Comparison of ENCODE assay signal across 19 cellular contexts in genomic region chr1:219792337-219793021, GRCh38.
DNase-seq lines count a peak whose midpoint lies in the region; ATAC-seq, FAIRE-seq and TF ChIP-seq lines count a peak whose summit lies in the region.
"Had no signal": no experiment of that assay in that cellular context is flagged by ENCODE, and none has a peak within 500 bp of the region (broad histone marks: within the 10 kb centered on the region; RNA-seq: fewer than 3 reads in every experiment).

No MANE protein-coding gene starts in this region.

- peak overlapping the region; percentile 69 for H3K27ac Mint-ChIP-seq in astrocyte (ENCODE audit: unreplicated experiment)
- H3K27ac Mint-ChIP-seq: CD14-positive monocyte, immature natural killer cell, natural killer cell had no signal

- WGBS in heart right ventricle, 2 donors, result 27 to 36% methylated on average over 3 of the region's 3 CpGs
- WGBS in lower leg skin, 2 donors, result 40 to 53% methylated on average over 3 of the region's 3 CpGs

- H3K36me3 ChIP-seq in astrocyte (ENCODE audit: insufficient read depth, low read length) (no peaks in the 10 kb centered on the region), heart right ventricle (no peaks in the 10 kb centered on the region)
- H3K36me3 ChIP-seq: HAP-1, uterus, WERI-Rb-1 had no signal

- H4K20me1 ChIP-seq in astrocyte (ENCODE audit: insufficient read depth, low read length), result no peaks in the 10 kb centered on the region

- peak overlapping the region; percentile 3 for H3K9ac ChIP-seq in astrocyte (ENCODE audit: low read length)

- POLR2A ChIA-PET in AG04450 (lab: Yijun Ruan, JAX), result interaction anchor here (1.2 kb wide), 1 partner anchor 22 kb away, joined by 4 read pairs; no protein-coding TSS in a partner anchor

- H3K27me3 ChIP-seq in AG04450 (ENCODE audit: control insufficient read depth, insufficient read depth, low read length), result no peaks in the 10 kb centered on the region
- no peaks in the 10 kb centered on the region for H3K27me3 ChIP-seq in astrocyte (ENCODE audit: insufficient read depth, low read length)
- H3K27me3 ChIP-seq in heart right ventricle, result no peaks in the 10 kb centered on the region
- H3K27me3 ChIP-seq: uterus had no signal

- H3K9me3 ChIP-seq in AG04450 (ENCODE audit: control insufficient read depth, insufficient read depth, low read length), result no peaks in the 10 kb centered on the region; the same call in 1 of the 2 replicates
- H3K9me3 ChIP-seq in astrocyte (ENCODE audit: insufficient read depth, low read depth, low read length), result peaks cover 4% of the 10 kb centered on the region
- peaks cover 0 to 9% (median 0%) of the 10 kb centered on the region in 11 donors for H3K9me3 ChIP-seq in heart right ventricle
- H3K9me3 ChIP-seq: HAP-1, uterus had no signal

- H3K27me3 Mint-ChIP-seq in astrocyte (ENCODE audit: low read depth, unreplicated experiment), result no peaks in the 10 kb centered on the region

- H3K9me3 Mint-ChIP-seq in astrocyte (ENCODE audit: unreplicated experiment), result no peaks in the 10 kb centered on the region
- H3K9me3 Mint-ChIP-seq: natural killer cell had no signal

- H3K4me3 ChIP-seq in AG04450 (ENCODE audit: low read depth, low read length) (no peak overlapping the region), astrocyte (ENCODE audit: insufficient read depth, low read depth, low read length) (no peak overlapping the region), heart right ventricle (no peak overlapping the region), lower leg skin (ENCODE audit: low read depth, poor library complexity, severe bottlenecking) (no peak overlapping the region)
- H3K4me3 ChIP-seq: HAP-1, smooth muscle cell, uterus had no signal

- H3K27ac ChIP-seq in AG04450 (ENCODE audit: low read depth, low read length) (no peak overlapping the region), astrocyte (ENCODE audit: low read depth, low read length) (peak overlapping the region; percentile 85), heart right ventricle (peak overlapping the region in 2 of 10 donors; percentile 4 to 45)
- H3K27ac ChIP-seq: uterus, WERI-Rb-1 had no signal

- ATAC-seq in heart right ventricle, result peak in 7 of 8 donors; percentile 57 to 82 (median 72)
- no peak for ATAC-seq in GM21423 (IDR thresholded peaks at IDR 0.05; ENCODE audit: unreplicated experiment)
- ATAC-seq in HG02642 (IDR thresholded peaks at IDR 0.05; ENCODE audit: poor library complexity, unreplicated experiment), result no peak
- no peak for ATAC-seq in GM18868 (IDR thresholded peaks at IDR 0.05; ENCODE audit: unreplicated experiment)
- ATAC-seq: natural killer cell had no signal

- no peak overlapping the region for H3K4me3 Mint-ChIP-seq in astrocyte (ENCODE audit: unreplicated experiment)
- H3K4me3 Mint-ChIP-seq: CD14-positive monocyte, immature natural killer cell, natural killer cell had no signal

- H2AFZ ChIP-seq in astrocyte (ENCODE audit: low read depth, low read length), result no peak overlapping the region

- H3K4me1 Mint-ChIP-seq in astrocyte (ENCODE audit: low read depth, unreplicated experiment), result peaks cover 21% of the 10 kb centered on the region
- H3K4me1 Mint-ChIP-seq: CD14-positive monocyte, immature natural killer cell, natural killer cell had no signal

- CTCF ChIA-PET in AG04450 (lab: Charles Lee), result interaction anchor here (1.1 kb wide), 1 partner anchor 20 kb away, joined by 3 read pairs; no protein-coding TSS in a partner anchor

- TF ChIP-seq CTCF in AG04450 (IDR thresholded peaks at IDR 0.05; ENCODE audit: low read depth, low read length) (no peak), astrocyte (IDR thresholded peaks at IDR 0.05; ENCODE audit: insufficient read depth, low read depth, low read length) (no peak), heart right ventricle (IDR thresholded peaks at IDR 0.05) (no peak), lower leg skin (IDR thresholded peaks at IDR 0.05) (no peak)

- H3K4me1 ChIP-seq in astrocyte (ENCODE audit: insufficient read depth, low read length) (peaks cover 36% of the 10 kb centered on the region), heart right ventricle (peaks cover 0 to 21% (median 11%) of the 10 kb centered on the region in 9 donors)
- H3K4me1 ChIP-seq: HAP-1 had no signal

- DNase-seq in AG04450 (ENCODE audit: low read depth, low spot score), result peak; percentile 42
- DNase-seq in HCEC 1CT, result peak; percentile 72
- DNase-seq in astrocyte (ENCODE audit: low read depth), result peak; percentile 87
- DNase-seq in heart right ventricle, result peak in 1 of 2 donors; percentile 22
- no peak for DNase-seq in lower leg skin (ENCODE audit: low spot score in 2 of 2)
- DNase-seq: amygdala, immature natural killer cell, KG1, natural killer cell, NCI-H446, SHP77 treated with DMSO at 0.1 percent for 48 hours, uterus, WERI-Rb-1 had no signal

- FAIRE-seq in astrocyte (lab: Jason Lieb, UNC), result peak; percentile 60

- TF ChIP-seq POLR2A in lower leg skin (IDR thresholded peaks at IDR 0.05), result no peak

- H3K79me2 ChIP-seq in astrocyte (ENCODE audit: insufficient read depth, low read length), result no peaks in the 10 kb centered on the region

- peak overlapping the region; percentile 18 for H3K4me2 ChIP-seq in astrocyte (ENCODE audit: low read length)
- H3K4me2 ChIP-seq: smooth muscle cell had no signal

- intact Hi-C loops in heart right ventricle (cut with DNase I) (loop anchor here in 2 of 10 donors (1.0 to 10.0 kb wide), 3 partner anchors 51 to 218 kb away; no protein-coding TSS in a partner anchor), lower leg skin (cut with DNase I; ENCODE audit: low total_unique reads) (no loop called here)

- H3K36me3 Mint-ChIP-seq in astrocyte (ENCODE audit: low read depth, unreplicated experiment), result no peaks in the 10 kb centered on the region
- H3K36me3 Mint-ChIP-seq: CD14-positive monocyte, immature natural killer cell, natural killer cell had no signal

Comparison
In these comparisons a context has a peak if more than half of its experiments do, and no peak if none do; other contexts are left out.
1. DNase-seq: peak in AG04450 (single experiment), HCEC 1CT (single experiment) and astrocyte (single experiment); none in lower leg skin (0 of 2).
2. ATAC-seq: peak in heart right ventricle (7 of 8); none in GM21423 (single experiment), HG02642 (single experiment) and GM18868 (single experiment).